Comparison of ENCODE assay signal across 20 cellular contexts in genomic region chr3:183845090-183845489, GRCh38. TPM values are rescaled to one million over a fixed set of nuclear protein-coding genes. Genes with fewer than 3 reads are reported as not detected.
DNase-seq lines count a peak whose midpoint lies in the region; ATAC-seq and TF ChIP-seq lines count a peak whose summit lies in the region.
"Had no signal": no experiment of that assay in that cellular context is flagged by ENCODE, and none has a peak within 500 bp of the region (broad histone marks: within the 10 kb centered on the region; RNA-seq: fewer than 3 reads in every experiment).

No MANE protein-coding gene starts in this region.

- H3K27ac ChIP-seq in GM23248 (peak overlapping the region; percentile 63), prostate gland (peak overlapping the region; percentile 45 to 62)
- H3K27ac ChIP-seq: HL-60, KMS-11, thoracic aorta had no signal

- H3F3A ChIP-seq in GM23248 (ENCODE audit: insufficient read depth), result peaks cover 19% of the 10 kb centered on the region

- DNase-seq in GM23248, result no peak
- DNase-seq in LNCaP clone FGC (ENCODE audit: low read depth), result peak; percentile 27
- no peak for DNase-seq in central memory CD8-positive, alpha-beta T cell (ENCODE audit: low spot score in 2 of 2)
- peak; percentile 32 for DNase-seq in prostate gland (ENCODE audit: low spot score)
- no peak for DNase-seq in SK-N-DZ (ENCODE audit: low spot score)
- DNase-seq in T-helper 1 cell, result no peak
- DNase-seq: activated CD8-positive, alpha-beta memory T cell treated with anti-CD3 and anti-CD28 coated beads, Interleukin-2, amount 10 ng/mL, durations not matched to agents 7 days and 5 days; CD4-positive, alpha-beta T cell; effector memory CD4-positive, alpha-beta T cell; hypothalamus; NCI-H2171 treated with DMSO at 0.1 percent for 48 hours; NCI-H82; stimulated activated CD4-positive, alpha-beta T cell treated with anti-CD3 and anti-CD28 coated beads, Interleukin-2, amount 100 ng/mL, for 48 hours; T-cell had no signal

- H3K27me3 Mint-ChIP-seq in central memory CD8-positive, alpha-beta T cell, result no peaks in the 10 kb centered on the region
- H3K27me3 Mint-ChIP-seq: activated CD8-positive, alpha-beta memory T cell treated with anti-CD3 and anti-CD28 coated beads, Interleukin-2, amount 10 ng/mL, durations not matched to agents 7 days and 5 days; activated naive CD4-positive, alpha-beta T cell treated with anti-CD3 and anti-CD28 coated beads, Interleukin-2, amount 50 U/mL, for 24 hours; CD4-positive, alpha-beta T cell; T-cell had no signal

- peaks cover 11% of the 10 kb centered on the region; the same call in 1 of the 2 replicates for H3K79me2 ChIP-seq in GM23248 (ENCODE audit: insufficient read depth)

- H3K4me3 ChIP-seq in GM23248 (no peak overlapping the region), LNCaP clone FGC (ENCODE audit: low read depth, low read length) (no peak overlapping the region), prostate gland (no peak overlapping the region)
- H3K4me3 ChIP-seq: thoracic aorta had no signal

- H3K27me3 ChIP-seq in GM23248 (replicated peaks; ENCODE audit: insufficient read depth) (no peaks in the 10 kb centered on the region), prostate gland (replicated peaks; ENCODE audit: insufficient read depth) (no peaks in the 10 kb centered on the region)

- no peak overlapping the region for H3K4me3 Mint-ChIP-seq in central memory CD8-positive, alpha-beta T cell
- H3K4me3 Mint-ChIP-seq: activated CD8-positive, alpha-beta memory T cell treated with anti-CD3 and anti-CD28 coated beads, Interleukin-2, amount 10 ng/mL, durations not matched to agents 7 days and 5 days; activated naive CD4-positive, alpha-beta T cell treated with anti-CD3 and anti-CD28 coated beads, Interleukin-2, amount 50 U/mL, for 24 hours; CD4-positive, alpha-beta T cell; T-cell had no signal

- H3K36me3 ChIP-seq in GM23248 (ENCODE audit: low read depth) (peaks cover 43% of the 10 kb centered on the region), prostate gland (no peaks in the 10 kb centered on the region)

- TF ChIP-seq POLR2A in prostate gland (IDR thresholded peaks at IDR 0.05), result no peak

- H3K9ac ChIP-seq in GM23248, result peak overlapping the region; percentile 2; the same call in 1 of the 2 replicates
- H3K9ac ChIP-seq: KMS-11 had no signal

- peak overlapping the region; percentile 29 for H3K27ac Mint-ChIP-seq in central memory CD8-positive, alpha-beta T cell (ENCODE audit: low read depth)
- H3K27ac Mint-ChIP-seq: activated CD8-positive, alpha-beta memory T cell treated with anti-CD3 and anti-CD28 coated beads, Interleukin-2, amount 10 ng/mL, durations not matched to agents 7 days and 5 days; CD4-positive, alpha-beta T cell had no signal

- H3K4me1 ChIP-seq in GM23248 (ENCODE audit: insufficient read depth) (peaks cover 22% of the 10 kb centered on the region), prostate gland (replicated peaks) (no peaks in the 10 kb centered on the region)

- no peak for TF ChIP-seq CTCF in LNCaP clone FGC (IDR thresholded peaks at IDR 0.05; ENCODE audit: control insufficient read depth, extremely low read depth, insufficient read depth)
- no peak for TF ChIP-seq CTCF in prostate gland (IDR thresholded peaks at IDR 0.05)

- no peaks in the 10 kb centered on the region for H3K9me2 ChIP-seq in GM23248 (ENCODE audit: insufficient read depth)

- intact Hi-C loops in prostate gland (cut with DNase I), result no loop called here

- no peaks in the 10 kb centered on the region for H3K9me3 ChIP-seq in GM23248 (ENCODE audit: low read depth)
- no peaks in the 10 kb centered on the region for H3K9me3 ChIP-seq in prostate gland
- H3K9me3 ChIP-seq: thoracic aorta had no signal

- H3K4me2 ChIP-seq in GM23248 (ENCODE audit: unreplicated experiment), result peak overlapping the region; percentile 65
- H3K4me2 ChIP-seq: KMS-11 had no signal

- peaks cover 52% of the 10 kb centered on the region for H3K36me3 Mint-ChIP-seq in central memory CD8-positive, alpha-beta T cell (ENCODE audit: insufficient read depth)

- H4K20me1 ChIP-seq in GM23248 (ENCODE audit: insufficient read depth), result no peaks in the 10 kb centered on the region

- 98 to 100% methylated on average over 4 of the region's 4 CpGs for WGBS in GM23248 (ENCODE audit: low coverage in 1 of 2, low lambda C conversion rate in 2 of 2, missing lambda C conversion rate in 2 of 2), 2 experiments
- 51% methylated on average over 4 of the region's 4 CpGs for WGBS in prostate gland

- in situ Hi-C loops in GM23248 (cut with MboI), result no loop called here

- H3K9me3 Mint-ChIP-seq in central memory CD8-positive, alpha-beta T cell, result no peaks in the 10 kb centered on the region
- H3K9me3 Mint-ChIP-seq: activated naive CD4-positive, alpha-beta T cell treated with anti-CD3 and anti-CD28 coated beads, Interleukin-2, amount 50 U/mL, for 24 hours; CD4-positive, alpha-beta T cell; T-cell had no signal

- H3K4me1 Mint-ChIP-seq in central memory CD8-positive, alpha-beta T cell, result no peaks in the 10 kb centered on the region

- no peak overlapping the region for H2AFZ ChIP-seq in GM23248

- ATAC-seq in central memory CD8-positive, alpha-beta T cell (replicated peaks; ENCODE audit: extremely low read depth, poor library complexity, severe bottlenecking), result no peak
- ATAC-seq in HG03571 (IDR thresholded peaks at IDR 0.05; ENCODE audit: unreplicated experiment), result no peak
- ATAC-seq: activated CD8-positive, alpha-beta memory T cell treated with anti-CD3 and anti-CD28 coated beads, Interleukin-2, amount 10 ng/mL, durations not matched to agents 7 days and 5 days; sciatic nerve; T-cell had no signal

RNA-seq across cellular contexts. Expression of gene MAP6D1, which starts 19.7 kb away (rescaled TPM):
- total RNA-seq in GM23248 (2014; rRNA removed; shearing (Covaris generic)), result 2.5 and 5.5 TPM in 2 replicates
- polyA plus RNA-seq in GM23248 (2016; fragmentation: Nextera tagmentation; extraction: Ambion mirVana), result 2.8 and 3.2 TPM in 2 replicates
- 10 to 100 TPM; 17.3 to 22.3 TPM for total RNA-seq in prostate gland
- 4.8 and 6.9 TPM in 2 replicates for polyA plus RNA-seq in SK-N-DZ (2014; cell fraction: cytosol; rRNA removed)
- polyA plus RNA-seq in SK-N-DZ (2014; cell fraction: nucleus; rRNA removed), result 4.9 and 12.5 TPM in 2 replicates

RNA-seq across cellular contexts. Expression of gene PARL, which starts 39.6 kb away (rescaled TPM):
- total RNA-seq in GM23248 (2014; rRNA removed; shearing (Covaris generic)), result 35.9 and 36.9 TPM in 2 replicates
- polyA plus RNA-seq in GM23248 (2016; fragmentation: Nextera tagmentation; extraction: Ambion mirVana), result 61.7 and 65.0 TPM in 2 replicates
- total RNA-seq in prostate gland, result 10 to 100 TPM; 31.5 to 44.3 TPM
- polyA plus RNA-seq in SK-N-DZ (2014; cell fraction: cytosol; rRNA removed), result 72.2 and 87.9 TPM in 2 replicates
- polyA plus RNA-seq in SK-N-DZ (2014; cell fraction: nucleus; rRNA removed), result 52.3 and 55.5 TPM in 2 replicates

Comparison
In these comparisons a context has a peak if more than half of its experiments do, and no peak if none do; other contexts are left out.
1. DNase-seq: peak in LNCaP clone FGC (single experiment) and prostate gland (single experiment); none in GM23248 (single experiment), central memory CD8-positive, alpha-beta T cell (0 of 2), SK-N-DZ (single experiment) and T-helper 1 cell (0 of 5).